ENCODE assay signal across 9 cellular contexts in genomic region chr2:15058015-15058414, GRCh38.
DNase-seq lines count a peak whose midpoint lies in the region; ATAC-seq, FAIRE-seq and TF ChIP-seq lines count a peak whose summit lies in the region.
"Had no signal": no experiment of that assay in that cellular context is flagged by ENCODE, and none has a peak within 500 bp of the region (broad histone marks: within the 10 kb centered on the region; RNA-seq: fewer than 3 reads in every experiment).

No MANE protein-coding gene starts in this region.

- FAIRE-seq in bronchial epithelial cell (lab: Jason Lieb, UNC): no peak
- no peak for FAIRE-seq in RCC 7860 (lab: Jason Lieb, UNC)
- FAIRE-seq in urothelium cell line (lab: Jason Lieb, UNC): no peak

- H3K27me3 ChIP-seq in bronchial epithelial cell (ENCODE audit: control insufficient read depth, insufficient read depth, low read length): peaks cover 1% of the 10 kb centered on the region

- DNase-seq in AG09309 (ENCODE audit: low read depth) (no peak), HT-29 (ENCODE audit: low spot score) (peak; percentile 37), bronchial epithelial cell (ENCODE audit: low read depth) (no peak), ecto neural progenitor cell (ENCODE audit: low spot score) (no peak), NOMO-1 (lab: John Stamatoyannopoulos, UW; ENCODE audit: unreplicated experiment in 2 of 2) (no peak), RCC 7860 (ENCODE audit: low spot score) (no peak), urothelium cell line (ENCODE audit: low spot score) (no peak)
- DNase-seq: MV-4-11 had no signal

- ATAC-seq in GM18502 (IDR thresholded peaks at IDR 0.05; ENCODE audit: poor library complexity, unreplicated experiment): peak; percentile 64

- H3K4me3 ChIP-seq in AG09309 (ENCODE audit: control insufficient read depth, low read depth, low read length) (no peak overlapping the region), bronchial epithelial cell (ENCODE audit: low read depth, low read length) (no peak overlapping the region)

- H3K36me3 ChIP-seq in bronchial epithelial cell (ENCODE audit: control insufficient read depth, insufficient read depth, low read length): no peaks in the 10 kb centered on the region

- TF ChIP-seq CTCF in AG09309 (IDR thresholded peaks at IDR 0.05; ENCODE audit: control insufficient read depth, insufficient read depth, low read depth, low read length, missing control alignments) (peak; percentile 23), bronchial epithelial cell (IDR thresholded peaks at IDR 0.05; ENCODE audit: insufficient read depth, low read length, severe bottlenecking) (peak; percentile 12)
